Comparison of ENCODE assay signal across 9 cellular contexts in genomic region chr1:67427947-67428346, GRCh38. TPM values are rescaled to one million over a fixed set of nuclear protein-coding genes. Genes with fewer than 3 reads are reported as not detected.
DNase-seq lines count a peak whose midpoint lies in the region; ATAC-seq, FAIRE-seq and TF ChIP-seq lines count a peak whose summit lies in the region.
"Had no signal": no experiment of that assay in that cellular context is flagged by ENCODE, and none has a peak within 500 bp of the region (broad histone marks: within the 10 kb centered on the region; RNA-seq: fewer than 3 reads in every experiment).

No MANE protein-coding gene starts in this region.

- TF ChIP-seq EP300 in K562 (IDR thresholded peaks at IDR 0.05; ENCODE audit: low read length) = no peak

- no TSS peak for BruUV-seq in K562 (replicated peaks; lab: Mats Ljungman, UMichigan)

- TF ChIP-seq POLR2A in heart left ventricle (IDR thresholded peaks at IDR 0.05) (no peak), K562 (conservative IDR thresholded peaks at IDR 0.05) (no peak), GM18505 (IDR thresholded peaks at IDR 0.05; ENCODE audit: borderline replicate concordance, extremely low read depth, insufficient read depth, insufficient read length) (no peak)

- POLR2A ChIA-PET in K562 (lab: Yijun Ruan, JAX) = interaction anchor here (0.6 to 3.8 kb wide), 8 partner anchors 8 to 77 kb away, joined by 3 to 35 read pairs (median 3); no protein-coding TSS in a partner anchor

- ATAC-seq in heart left ventricle (no peak), Right ventricle myocardium inferior (no peak), K562 (no peak), memory B cell (ENCODE audit: low read depth) (no peak), upper lobe of right lung (no peak), GM21390 (IDR thresholded peaks at IDR 0.05; ENCODE audit: unreplicated experiment) (no peak), GM18505 (IDR thresholded peaks at IDR 0.05; ENCODE audit: unreplicated experiment) (no peak)

- peak overlapping the region; percentile 94 for H3K4me3 Mint-ChIP-seq in memory B cell

- peak overlapping the region; percentile 95 for H3K4me2 ChIP-seq in K562 (ENCODE audit: insufficient read depth, low read length)

- H3K4me1 Mint-ChIP-seq in memory B cell = peaks cover 23% of the 10 kb centered on the region

- no peak for FAIRE-seq in K562 (lab: Jason Lieb, UNC)

- H4K20me1 ChIP-seq in K562 (replicated peaks; ENCODE audit: control insufficient read depth, insufficient read depth, low read length) = peaks cover 43% of the 10 kb centered on the region

- WGBS in heart left ventricle, 4 donors = 3 to 6% (median 3%) methylated on average over 3 of the region's 3 CpGs
- WGBS in K562 (ENCODE audit: insufficient coverage, low coverage, missing lambda C conversion rate) = 0% methylated on average over 3 of the region's 3 CpGs

- no peaks in the 10 kb centered on the region for H3K9me3 Mint-ChIP-seq in memory B cell

- H3K9ac ChIP-seq in K562 (ENCODE audit: insufficient read depth in 1 of 2, low read depth in 2 of 2, low read length in 2 of 2) = peak overlapping the region; percentile 7 to 97; a peak in 3 of 4 replicates

- peak overlapping the region; percentile 99 for H3K27ac Mint-ChIP-seq in memory B cell

- peaks cover 16% of the 10 kb centered on the region for H3K36me3 Mint-ChIP-seq in memory B cell

- no peaks in the 10 kb centered on the region for H3K27me3 Mint-ChIP-seq in memory B cell

- no peak for DNase-seq in heart left ventricle
- DNase-seq in Right ventricle myocardium inferior (ENCODE audit: missing footprints) = no peak
- DNase-seq in K562 (ENCODE audit: extremely low read depth in 1 of 4, low spot score in 3 of 4) = no peak
- no peak for DNase-seq in memory B cell (ENCODE audit: low spot score in 2 of 2)
- DNase-seq in upper lobe of right lung = no peak
- no peak for DNase-seq in HuH-7.5 (ENCODE audit: low spot score)
- DNase-seq: DMS79 had no signal

- no peak overlapping the region for H2AFZ ChIP-seq in K562 (ENCODE audit: low read depth, low read length)

- H3K4me1 ChIP-seq in heart left ventricle (peaks cover 0 to 51% (median 29%) of the 10 kb centered on the region in 12 donors), K562 (replicated peaks in 1 of 2; ENCODE audit: control insufficient read depth in 2 of 2, insufficient read depth in 2 of 2, low read length in 2 of 2) (peaks cover 6 to 11% of the 10 kb centered on the region in 2 experiments; a peak in 4 of 5 replicates), upper lobe of right lung (peaks cover 28% of the 10 kb centered on the region)

- H3K9me3 ChIP-seq in heart left ventricle = no peaks in the 10 kb centered on the region
- H3K9me3 ChIP-seq in K562 (replicated peaks; ENCODE audit: control insufficient read depth, insufficient read depth, low read depth, low read length) = no peaks in the 10 kb centered on the region; the same call in 1 of the 2 replicates
- H3K9me3 ChIP-seq in upper lobe of right lung = no peaks in the 10 kb centered on the region

- in situ Hi-C loops in K562 (cut with MboI) = no loop called here

- H3K79me2 ChIP-seq in K562 (ENCODE audit: control insufficient read depth, insufficient read depth, low read length) = peaks cover 95% of the 10 kb centered on the region

- peaks cover 0 to 37% (median 32%) of the 10 kb centered on the region in 9 donors for H3K36me3 ChIP-seq in heart left ventricle
- peaks cover 67% of the 10 kb centered on the region for H3K36me3 ChIP-seq in K562 (ENCODE audit: control insufficient read depth, insufficient read depth, low read length)
- peaks cover 33% of the 10 kb centered on the region for H3K36me3 ChIP-seq in upper lobe of right lung

- CTCF ChIA-PET in K562 (lab: Yijun Ruan, JAX; ENCODE audit: low intra/inter-chr PET ratio) = no interaction called here

- H3K9me1 ChIP-seq in K562 (ENCODE audit: control insufficient read depth, insufficient read depth, low read length) = no peaks in the 10 kb centered on the region

- no peaks in the 10 kb centered on the region for H3K27me3 ChIP-seq in heart left ventricle
- no peaks in the 10 kb centered on the region for H3K27me3 ChIP-seq in K562 (ENCODE audit: control insufficient read depth in 2 of 2, insufficient read depth in 2 of 2, low read length in 2 of 2)
- no peaks in the 10 kb centered on the region for H3K27me3 ChIP-seq in upper lobe of right lung

- peak overlapping the region in 11 of 12 donors; percentile 59 to 95 (median 83) for H3K4me3 ChIP-seq in heart left ventricle
- peak overlapping the region; percentile 96 for H3K4me3 ChIP-seq in K562
- peak overlapping the region; percentile 78 for H3K4me3 ChIP-seq in upper lobe of right lung

- TF ChIP-seq CTCF in heart left ventricle (IDR thresholded peaks at IDR 0.05) (no peak), K562 (IDR thresholded peaks at IDR 0.05 in 2 of 3, conservative IDR thresholded peaks at IDR 0.05 in 1 of 3; ENCODE audit: insufficient read depth in 2 of 3, low read depth in 1 of 3, low read length in 3 of 3) (no peak), upper lobe of right lung (IDR thresholded peaks at IDR 0.05) (no peak)

- TF ChIP-seq RAD21 in K562 (CRISPR knock-in tag; conservative IDR thresholded peaks at IDR 0.05 in 1 of 2, IDR thresholded peaks at IDR 0.05 in 1 of 2) = no peak

- intact Hi-C loops in heart left ventricle (cut with DNase I) (loop anchor here in 4 of 10 donors (2.0 to 10.0 kb wide), 4 partner anchors 21 to 59 kb away; no protein-coding TSS in a partner anchor), Right ventricle myocardium inferior (cut with DNase I) (no loop called here), K562 (cut with micrococcal nuclease) (loop anchor here (2.0 to 5.0 kb wide), 2 partner anchors 74 to 81 kb away; no protein-coding TSS in a partner anchor), upper lobe of right lung (cut with DNase I) (no loop called here)

- H3K27ac ChIP-seq in heart left ventricle = peak overlapping the region in 4 of 12 donors; percentile 2 to 95 (median 7)
- H3K27ac ChIP-seq in K562 (ENCODE audit: extremely low read depth, low read depth, low read length) = peak overlapping the region; percentile 98; the same call in 1 of the 3 replicates
- no peak overlapping the region for H3K27ac ChIP-seq in upper lobe of right lung

TF ChIP-seq in K562, 482 proteins besides CTCF, POLR2A, EP300 and RAD21 (continues in another document):
- no peak for TF ChIP-seq ETS1 (conservative IDR thresholded peaks at IDR 0.05; ENCODE audit: control insufficient read depth, low read depth, low read length)
- peak; percentile 34 for TF ChIP-seq KDM5B (IDR thresholded peaks at IDR 0.05; ENCODE audit: insufficient replicate concordance, low read depth, low read length)
- no peak for TF ChIP-seq SOX6 (IDR thresholded peaks at IDR 0.05)
- no peak for TF ChIP-seq RHOXF2B (CRISPR knock-in tag; conservative IDR thresholded peaks at IDR 0.05)
- TF ChIP-seq ELK1 (CRISPR knock-in tag; IDR thresholded peaks at IDR 0.05) = no peak
- no peak for TF ChIP-seq CCNT2 (IDR thresholded peaks at IDR 0.05; ENCODE audit: borderline replicate concordance, extremely low read depth, insufficient read length, low read depth, low read length)

RNA-seq across cellular contexts. Expression of gene SERBP1, which starts 2.3 kb away (rescaled TPM):
- total RNA-seq in heart left ventricle (100 to 1,000 TPM; 125 to 163 (median 148) TPM), Right ventricle myocardium inferior (123 TPM), K562 (2014; rRNA removed) (656 and 761 TPM in 2 replicates), K562 (2014; rRNA removed; fragmentation: Illumina TruSeq; extraction: Trizol) (464 and 519 TPM in 2 replicates), K562 (2015; rRNA removed; fragmentation: Illumina TruSeq; extraction: Trizol) (523 and 537 TPM in 2 replicates), K562 (2021) (415 and 449 TPM in 2 replicates), upper lobe of right lung (137 TPM)
- polyA plus RNA-seq in heart left ventricle (100 to 1,000 TPM in 1 of 2 donors, 10 to 100 TPM in 1; 68.8 to 197 TPM), K562 (2011; rRNA removed) (295 and 420 TPM in 2 replicates), K562 (2014; fragmentation: Illumina TruSeq; extraction: Trizol) (492 and 549 TPM in 2 replicates), K562 (2014; fragmentation: Nextera tagmentation; extraction: Ambion mirVana) (10 to 100 TPM; 79.9 to 81.2 TPM), K562 (2014; rRNA removed) (494 and 522 TPM in 2 replicates)
- 44.8 and 218 TPM in 2 replicates for total RNA-seq in K562 (2011; cell fraction: chromatin; rRNA removed; ENCODE audit: low replicate concordance)
- 38.5 and 46.2 TPM in 2 replicates for total RNA-seq in K562 (2011; cell fraction: nucleolus; rRNA removed)
- total RNA-seq in K562 (2011; cell fraction: nucleoplasm; rRNA removed) = 82.6 and 125 TPM in 2 replicates
- polyA plus RNA-seq in K562 (2011; cell fraction: cytosol; rRNA removed) = 136 and 207 TPM in 2 replicates
- 65.4 and 88.8 TPM in 2 replicates for polyA plus RNA-seq in K562 (2011; cell fraction: nucleus; rRNA removed)
- 218 and 429 TPM in 2 replicates for polyA plus RNA-seq in K562 (2012)
- polyA minus RNA-seq in K562 (2011; rRNA and poly(A)+ RNA removed) = 427 and 585 TPM in 2 replicates
- polyA minus RNA-seq in K562 (2011; cell fraction: cytosol; rRNA and poly(A)+ RNA removed) = 185 and 239 TPM in 2 replicates
- polyA minus RNA-seq in K562 (2011; cell fraction: nucleus; rRNA and poly(A)+ RNA removed) = 63.4 and 107 TPM in 2 replicates
